Comparison of ENCODE assay signal across 21 cellular contexts in genomic region chr16:75207831-75208230, GRCh38. TPM values are rescaled to one million over a fixed set of nuclear protein-coding genes. Genes with fewer than 3 reads are reported as not detected.
"Had no signal": no experiment of that assay in that cellular context is flagged by ENCODE, and none has a peak within 500 bp of the region (broad histone marks: within the 10 kb centered on the region; RNA-seq: fewer than 3 reads in every experiment).

No MANE protein-coding gene starts in this region.

- H3K27ac ChIP-seq: coronary artery, dorsolateral prefrontal cortex, heart left ventricle, left lung, lower lobe of right lung, sigmoid colon had no signal

- H3K9me3 ChIP-seq: heart left ventricle, left lung, lower lobe of right lung, sigmoid colon had no signal

- H3K4me3 Mint-ChIP-seq: memory B cell, nephron, type B pancreatic cell had no signal

- H3K4me1 ChIP-seq: heart left ventricle, left lung, lower lobe of right lung, sigmoid colon had no signal

- H3K36me3 ChIP-seq: heart left ventricle, left lung, lower lobe of right lung, sigmoid colon had no signal

- H3K27me3 Mint-ChIP-seq: type B pancreatic cell had no signal

- H3K9me3 Mint-ChIP-seq: memory B cell, nephron, type B pancreatic cell had no signal

- H3K27ac Mint-ChIP-seq: memory B cell, nephron, type B pancreatic cell had no signal

- H3K36me3 Mint-ChIP-seq: memory B cell, naive B cell, type B pancreatic cell had no signal

- ATAC-seq: left lung, lower lobe of right lung had no signal

- DNase-seq: dorsolateral prefrontal cortex; effector CD8-positive, alpha-beta T cell; hippocampal formation; lower lobe of right lung; midbrain; naive B cell; sigmoid colon; small intestine; stimulated activated CD4-positive, alpha-beta T cell treated with anti-CD3 and anti-CD28 coated beads, Interleukin-12 subunit alpha, Interleukin-12 subunit beta, amount 100 ng/mL, for 4 hours; stimulated activated naive CD4-positive, alpha-beta T cell treated with Interleukin-2 at 50 U/mL for 16 hours had no signal

- H3K4me3 ChIP-seq: coronary artery, dorsolateral prefrontal cortex, heart left ventricle, left lung, lower lobe of right lung, sigmoid colon had no signal

- H3K4me1 Mint-ChIP-seq: memory B cell had no signal

- H3K27me3 ChIP-seq: heart left ventricle, left lung, sigmoid colon had no signal

RNA-seq across cellular contexts. Expression of gene CTRB2, which starts 0.9 kb away (rescaled TPM):
- total RNA-seq: chondrocyte, frontal cortex, glomerular endothelial cell, left lung, omental fat pad, pulmonary artery endothelial cell, sigmoid colon had no signal

RNA-seq across cellular contexts. Expression of gene CTRB1, which starts 11.0 kb away (rescaled TPM):
- total RNA-seq: chondrocyte, frontal cortex, glomerular endothelial cell, left lung, lower lobe of right lung, pulmonary artery endothelial cell, sigmoid colon had no signal
